In genomic region chr4:82704156-82704555, GRCh38 we compare ENCODE assay signal across 18 cellular contexts.
DNase-seq lines count a peak whose midpoint lies in the region; ATAC-seq and TF ChIP-seq lines count a peak whose summit lies in the region.
"Had no signal": no experiment of that assay in that cellular context is flagged by ENCODE, and none has a peak within 500 bp of the region (broad histone marks: within the 10 kb centered on the region; RNA-seq: fewer than 3 reads in every experiment).

No MANE protein-coding gene starts in this region.

- H3K9ac ChIP-seq in adipocyte (ENCODE audit: low read length): peak overlapping the region; percentile 45
- H3K9ac ChIP-seq in trophoblast cell (ENCODE audit: low read length): no peak overlapping the region

- no peak overlapping the region for H2BK12ac ChIP-seq in trophoblast cell (ENCODE audit: low read length)

- H4K12ac ChIP-seq in trophoblast cell (ENCODE audit: low read depth, low read length): no peak overlapping the region

- WGBS in trophoblast cell (ENCODE audit: extremely low coverage, insufficient coverage, insufficient read length): no CpG with 5 or more reads among the region's 6 CpGs

- H3K27ac ChIP-seq in trophoblast cell (ENCODE audit: low read depth, low read length): no peak overlapping the region
- H3K27ac ChIP-seq: SJSA1 had no signal

- no peak overlapping the region for H3K4me3 ChIP-seq in adipocyte (ENCODE audit: low read length)
- no peak overlapping the region for H3K4me3 ChIP-seq in fibroblast of mammary gland (ENCODE audit: control insufficient read depth, low read depth, low read length)
- H3K4me3 ChIP-seq in trophoblast cell (ENCODE audit: low read depth, low read length): no peak overlapping the region
- H3K4me3 ChIP-seq: K562, SJSA1 had no signal

- no peak overlapping the region for H3K23ac ChIP-seq in trophoblast cell (ENCODE audit: low read length)

- no peak overlapping the region for H3K4ac ChIP-seq in trophoblast cell (ENCODE audit: low read depth, low read length)

- H3K27me3 ChIP-seq in adipocyte (replicated peaks; ENCODE audit: control insufficient read depth, insufficient read depth, low read length) (no peaks in the 10 kb centered on the region), trophoblast cell (ENCODE audit: insufficient read depth, low read length) (no peaks in the 10 kb centered on the region)

- no peaks in the 10 kb centered on the region for H3K9me3 ChIP-seq in adipocyte (ENCODE audit: control insufficient read depth, low read length)
- H3K9me3 ChIP-seq in trophoblast cell (ENCODE audit: insufficient read depth, low read depth, low read length): no peaks in the 10 kb centered on the region
- H3K9me3 ChIP-seq: SJSA1 had no signal

- no peaks in the 10 kb centered on the region for H3K36me3 ChIP-seq in adipocyte (ENCODE audit: control insufficient read depth, insufficient read depth, low read length, severe bottlenecking)
- no peaks in the 10 kb centered on the region for H3K36me3 ChIP-seq in trophoblast cell (ENCODE audit: control insufficient read depth in 1 of 2, insufficient read depth in 2 of 2, low read length in 2 of 2)
- H3K36me3 ChIP-seq: SJSA1 had no signal

- no peak overlapping the region for H2AFZ ChIP-seq in trophoblast cell (ENCODE audit: insufficient read depth, low read length, poor library complexity)

- no peaks in the 10 kb centered on the region for H3K79me2 ChIP-seq in trophoblast cell (ENCODE audit: control insufficient read depth, insufficient read depth, low read length, poor library complexity)

- no peak overlapping the region for H2BK5ac ChIP-seq in trophoblast cell (ENCODE audit: low read depth, low read length, poor library complexity)

- no peak overlapping the region for H4K8ac ChIP-seq in trophoblast cell (ENCODE audit: low read depth, low read length)

- H3K14ac ChIP-seq in trophoblast cell (ENCODE audit: low read length): no peak overlapping the region

- no peak overlapping the region for H3K4me2 ChIP-seq in trophoblast cell (ENCODE audit: low read length)

- H3K79me1 ChIP-seq in trophoblast cell (ENCODE audit: low read length): no peaks in the 10 kb centered on the region

- H3K4me1 ChIP-seq in adipocyte (ENCODE audit: control insufficient read depth, insufficient read depth, low read length): peaks cover 40% of the 10 kb centered on the region
- H3K4me1 ChIP-seq in trophoblast cell (ENCODE audit: control insufficient read depth in 1 of 2, insufficient read depth in 2 of 2, low read length in 2 of 2): no peaks in the 10 kb centered on the region

- H2AK5ac ChIP-seq in trophoblast cell (ENCODE audit: low read length): no peak overlapping the region

- DNase-seq in GM03348 (ENCODE audit: low spot score) (peak; percentile 35), adipocyte (ENCODE audit: low read depth) (peak; percentile 58), fibroblast of mammary gland (ENCODE audit: low read depth) (peak; percentile 65), trophoblast cell (peak; percentile 2 to 22), LoVo (ENCODE audit: low spot score) (no peak), NCI-H526 (lab: John Stamatoyannopoulos, UW) (no peak)
- DNase-seq: Calu3; CD4-positive, alpha-beta memory T cell; GDM1; NCI-H1048; NCI-H1436 treated with DMSO at 0.1 percent for 48 hours; NCI-H2029 treated with DMSO at 0.1 percent for 48 hours; NCI-H82; PC-3 had no signal

- no peak overlapping the region for H2BK120ac ChIP-seq in trophoblast cell (ENCODE audit: insufficient read depth, low read length, poor library complexity)

- H3K18ac ChIP-seq in trophoblast cell (ENCODE audit: low read length): no peak overlapping the region

- H4K91ac ChIP-seq in trophoblast cell (ENCODE audit: low read depth, low read length): no peak overlapping the region

- no peak for TF ChIP-seq CTCF in fibroblast of mammary gland (conservative IDR thresholded peaks at IDR 0.05; ENCODE audit: control insufficient read depth, insufficient read depth, low read depth, low read length)

- ATAC-seq in HG03159 (IDR thresholded peaks at IDR 0.05; ENCODE audit: unreplicated experiment): no peak
- no peak for ATAC-seq in HG02981 (IDR thresholded peaks at IDR 0.05; ENCODE audit: unreplicated experiment)
- ATAC-seq: K562, PC-3 had no signal

Comparison
In these comparisons a context has a peak if more than half of its experiments do, and no peak if none do; other contexts are left out.
1. DNase-seq: peak in GM03348 (single experiment), adipocyte (single experiment), fibroblast of mammary gland (single experiment) and trophoblast cell (2 of 2); none in LoVo (single experiment) and NCI-H526 (0 of 2).